ENCODE assay signal across 22 cellular contexts in genomic region chr15:77940548-77940947, GRCh38.
DNase-seq lines count a peak whose midpoint lies in the region; ATAC-seq, FAIRE-seq and TF ChIP-seq lines count a peak whose summit lies in the region.
"Had no signal": no experiment of that assay in that cellular context is flagged by ENCODE, and none has a peak within 500 bp of the region (broad histone marks: within the 10 kb centered on the region; RNA-seq: fewer than 3 reads in every experiment).

No MANE protein-coding gene starts in this region.

- H4K20me1 ChIP-seq in BLaER1, result no peaks in the 10 kb centered on the region
- no peaks in the 10 kb centered on the region for H4K20me1 ChIP-seq in K562 (replicated peaks; ENCODE audit: control insufficient read depth, insufficient read depth, low read length)
- no peaks in the 10 kb centered on the region for H4K20me1 ChIP-seq in H1 (replicated peaks in 1 of 2; ENCODE audit: control insufficient read depth in 1 of 2, insufficient read depth in 2 of 2, low read length in 2 of 2)

- peaks cover 8% of the 10 kb centered on the region for H3K4me1 Mint-ChIP-seq in activated CD8-positive, alpha-beta memory T cell treated with anti-CD3 and anti-CD28 coated beads, Interleukin-2, amount 10 ng/mL, durations not matched to agents 7 days and 5 days

- TF ChIP-seq CTCF in K562 (IDR thresholded peaks at IDR 0.05 in 2 of 3, conservative IDR thresholded peaks at IDR 0.05 in 1 of 3; ENCODE audit: insufficient read depth in 2 of 3, low read depth in 1 of 3, low read length in 3 of 3) (no peak), H1 (IDR thresholded peaks at IDR 0.05; ENCODE audit: control extremely low read depth in 1 of 3, insufficient read depth in 1 of 3, low read depth in 1 of 3, low read length in 3 of 3) (no peak)

- H3K9me3 Mint-ChIP-seq in activated CD8-positive, alpha-beta memory T cell treated with anti-CD3 and anti-CD28 coated beads, Interleukin-2, amount 10 ng/mL, durations not matched to agents 7 days and 5 days (ENCODE audit: low read depth), result no peaks in the 10 kb centered on the region
- H3K9me3 Mint-ChIP-seq: CD4-positive, alpha-beta T cell; CD8-positive, alpha-beta T cell had no signal

- no peak overlapping the region for H3K9ac ChIP-seq in BLaER1
- peak overlapping the region in 1 of 2 experiments; percentile 26; a peak in 1 of 4 replicates for H3K9ac ChIP-seq in K562 (ENCODE audit: insufficient read depth in 1 of 2, low read depth in 2 of 2, low read length in 2 of 2)
- H3K9ac ChIP-seq in H1 (replicated peaks in 1 of 4; ENCODE audit: extremely low read depth in 1 of 4, low read depth in 3 of 4, low read length in 3 of 4), result no peak overlapping the region

- no peak overlapping the region for H2AK5ac ChIP-seq in H1 (ENCODE audit: low read depth, low read length)

- H2BK20ac ChIP-seq in H1 (ENCODE audit: low read length), result no peak overlapping the region

- H3K27ac ChIP-seq in BLaER1, result peak overlapping the region; percentile 66; the same call in 1 of the 2 replicates
- no peak overlapping the region for H3K27ac ChIP-seq in K562 (ENCODE audit: extremely low read depth, low read depth, low read length)
- no peak overlapping the region for H3K27ac ChIP-seq in H1 (ENCODE audit: low read depth, low read length)
- H3K27ac ChIP-seq: 22Rv1, A549, C4-2B had no signal

- peak overlapping the region; percentile 46; the same call in 1 of the 2 replicates for H2BK15ac ChIP-seq in H1 (ENCODE audit: low read length)

- H3K23ac ChIP-seq in H1 (ENCODE audit: insufficient read length), result no peak overlapping the region

- H3K27me3 Mint-ChIP-seq in activated CD8-positive, alpha-beta memory T cell treated with anti-CD3 and anti-CD28 coated beads, Interleukin-2, amount 10 ng/mL, durations not matched to agents 7 days and 5 days, result peaks cover 21% of the 10 kb centered on the region

- H3K36me3 ChIP-seq in BLaER1 (no peaks in the 10 kb centered on the region), K562 (ENCODE audit: control insufficient read depth, insufficient read depth, low read length) (no peaks in the 10 kb centered on the region), H1 (ENCODE audit: control insufficient read depth in 2 of 4, insufficient read depth in 4 of 4, low read length in 3 of 4) (no peaks in the 10 kb centered on the region)

- CTCF ChIA-PET in activated CD8-positive, alpha-beta memory T cell treated with anti-CD3 and anti-CD28 coated beads, Interleukin-2, amount 10 ng/mL, durations not matched to agents 7 days and 5 days (lab: Charles Lee), result interaction anchor here (1.4 kb wide), 1 partner anchor 30 kb away, joined by 4 read pairs; no protein-coding TSS in a partner anchor
- CTCF ChIA-PET in K562 (lab: Yijun Ruan, JAX; ENCODE audit: low intra/inter-chr PET ratio) (no interaction called here), H1 (lab: Charles Lee; ENCODE audit: partially characterized antibody) (interaction anchor here (0.8 to 4.2 kb wide), 5 partner anchors 31 to 70 kb away, joined by 3 to 15 read pairs (median 3); no protein-coding TSS in a partner anchor)

- H3K14ac ChIP-seq in H1 (ENCODE audit: insufficient read length), result no peak overlapping the region

- intact Hi-C loops in K562 (cut with micrococcal nuclease), result no loop called here

- no peak overlapping the region; the same call in 1 of the 2 replicates for H2BK12ac ChIP-seq in H1 (ENCODE audit: low read depth, low read length)

- H2BK120ac ChIP-seq in H1 (replicated peaks; ENCODE audit: low read depth, low read length), result no peak overlapping the region

- 33% methylated on average over 3 of the region's 6 CpGs for whole genome bisulfite sequencing in K562 (ENCODE audit: insufficient coverage, low coverage, missing lambda C conversion rate)
- WGBS in H1 (ENCODE audit: extremely low coverage in 1 of 2, insufficient coverage in 1 of 2, insufficient read length in 1 of 2, insufficient replicate concordance in 2 of 2, low coverage in 1 of 2, low lambda C conversion rate in 2 of 2, missing lambda C conversion rate in 1 of 2), 2 experiments, result 89% methylated on average over 5 of the region's 6 CpGs; no CpG with 5 or more reads in 1 of the 2 experiments

- no peak overlapping the region for H3K56ac ChIP-seq in H1 (replicated peaks; ENCODE audit: insufficient read length, low read depth, low read length)

- H3K4me2 ChIP-seq in BLaER1 (peak overlapping the region; percentile 77), K562 (ENCODE audit: insufficient read depth, low read length) (no peak overlapping the region), H1 (ENCODE audit: insufficient read depth in 1 of 2, low read depth in 2 of 2, low read length in 2 of 2) (no peak overlapping the region)
- H3K4me2 ChIP-seq: A549 had no signal

- no peak overlapping the region for H4K5ac ChIP-seq in H1 (ENCODE audit: insufficient read length, low read depth, low read length)

- peak; percentile 51 for DNase-seq in activated CD8-positive, alpha-beta memory T cell treated with anti-CD3 and anti-CD28 coated beads for 24 hours
- DNase-seq in activated CD8-positive, alpha-beta memory T cell treated with anti-CD3 and anti-CD28 coated beads, Interleukin-2, amount 10 ng/mL, durations not matched to agents 7 days and 5 days, result no peak
- DNase-seq in K562 (ENCODE audit: extremely low read depth in 1 of 4, low spot score in 3 of 4) (no peak), H1 (ENCODE audit: low read depth in 1 of 2, low spot score in 2 of 2) (peak in 1 of 2 experiments; percentile 35), NCI-H1694 (lab: John Stamatoyannopoulos, UW) (no peak)
- no peak for DNase-seq in stimulated activated CD4-positive, alpha-beta T cell treated with anti-CD3 and anti-CD28 coated beads, Interleukin-1b, Interleukin-23, amount 100 ng/mL, for 48 hours
- DNase-seq: AML-193; Caco-2; Calu3; CD4-positive, alpha-beta T cell; CD8-positive, alpha-beta T cell; DMS79 treated with DMSO at 0.1 percent for 48 hours; GDM1 had no signal

- ATAC-seq in activated CD8-positive, alpha-beta memory T cell treated with anti-CD3 and anti-CD28 coated beads, Interleukin-2, amount 10 ng/mL, durations not matched to agents 7 days and 5 days, result no peak
- no peak for ATAC-seq in K562
- ATAC-seq: CD8-positive, alpha-beta T cell; GM12878 had no signal

- H3K4me1 ChIP-seq in BLaER1 (peaks cover 65% of the 10 kb centered on the region), K562 (replicated peaks in 1 of 2; ENCODE audit: control insufficient read depth in 2 of 2, insufficient read depth in 2 of 2, low read length in 2 of 2) (peaks cover 0 to 12% of the 10 kb centered on the region in 2 experiments; a peak in 3 of 5 replicates), H1 (replicated peaks in 1 of 4; ENCODE audit: control insufficient read depth in 3 of 4, insufficient read depth in 4 of 4, low read length in 3 of 4) (peaks cover 2 to 5% (median 3%) of the 10 kb centered on the region in 4 experiments; a peak in 4 of 7 replicates)
- H3K4me1 ChIP-seq: A549, Caco-2 had no signal

- H3K4me3 ChIP-seq in BLaER1 (no peak overlapping the region), K562 (no peak overlapping the region), H1 (ENCODE audit: extremely low read depth in 1 of 4, insufficient read depth in 2 of 4, low read depth in 3 of 4, low read length in 4 of 4) (no peak overlapping the region)
- H3K4me3 ChIP-seq: A549, GM12878 had no signal

- H3K79me1 ChIP-seq in H1 (ENCODE audit: low read depth, low read length), result no peaks in the 10 kb centered on the region

- no peak overlapping the region for H2BK5ac ChIP-seq in H1 (ENCODE audit: low read depth, low read length)

- peaks cover 4% of the 10 kb centered on the region; the same call in 1 of the 2 replicates for H3K23me2 ChIP-seq in H1 (ENCODE audit: low read depth, low read length)

- H3K79me2 ChIP-seq in K562 (ENCODE audit: control insufficient read depth, insufficient read depth, low read length), result no peaks in the 10 kb centered on the region
- H3K79me2 ChIP-seq in H1 (ENCODE audit: control insufficient read depth in 1 of 2, insufficient read depth in 2 of 2, low read length in 2 of 2), result no peaks in the 10 kb centered on the region

- no peak for TF ChIP-seq RAD21 in K562 (CRISPR knock-in tag; conservative IDR thresholded peaks at IDR 0.05 in 1 of 2, IDR thresholded peaks at IDR 0.05 in 1 of 2)
- TF ChIP-seq RAD21 in H1 (IDR thresholded peaks at IDR 0.05 in 1 of 2, conservative IDR thresholded peaks at IDR 0.05 in 1 of 2; ENCODE audit: low read depth in 2 of 2, low read length in 2 of 2), result no peak

- H3K9me1 ChIP-seq in K562 (ENCODE audit: control insufficient read depth, insufficient read depth, low read length), result no peaks in the 10 kb centered on the region

- no peak for FAIRE-seq in K562 (lab: Jason Lieb, UNC)
- FAIRE-seq in H1 (lab: Jason Lieb, UNC), result no peak
- FAIRE-seq: A549, D721Med, GM12878, GM12892, GM18507 had no signal

- H3K4ac ChIP-seq in H1 (replicated peaks; ENCODE audit: insufficient read length, low read depth, low read length), result no peak overlapping the region

- H2AFZ ChIP-seq in K562 (ENCODE audit: low read depth, low read length), result no peak overlapping the region
- no peak overlapping the region for H2AFZ ChIP-seq in H1 (ENCODE audit: low read length)

- H3K4me3 Mint-ChIP-seq in activated CD8-positive, alpha-beta memory T cell treated with anti-CD3 and anti-CD28 coated beads, Interleukin-2, amount 10 ng/mL, durations not matched to agents 7 days and 5 days, result no peak overlapping the region
- H3K4me3 Mint-ChIP-seq: B cell; CD4-positive, alpha-beta T cell; CD8-positive, alpha-beta T cell had no signal

- no peak overlapping the region for H4K91ac ChIP-seq in H1 (replicated peaks; ENCODE audit: insufficient read length, low read length)

- H3K27ac Mint-ChIP-seq in activated CD8-positive, alpha-beta memory T cell treated with anti-CD3 and anti-CD28 coated beads, Interleukin-2, amount 10 ng/mL, durations not matched to agents 7 days and 5 days, result no peak overlapping the region
- H3K27ac Mint-ChIP-seq: B cell; CD4-positive, alpha-beta T cell; CD8-positive, alpha-beta T cell had no signal

- TF ChIP-seq POLR2A in K562 (conservative IDR thresholded peaks at IDR 0.05) (no peak), H1 (IDR thresholded peaks at IDR 0.05; ENCODE audit: control extremely low read depth in 1 of 2, low read depth in 2 of 2, low read length in 2 of 2) (no peak)

- no peaks in the 10 kb centered on the region for H3K36me3 Mint-ChIP-seq in activated CD8-positive, alpha-beta memory T cell treated with anti-CD3 and anti-CD28 coated beads, Interleukin-2, amount 10 ng/mL, durations not matched to agents 7 days and 5 days
- H3K36me3 Mint-ChIP-seq: CD8-positive, alpha-beta T cell had no signal

- TF ChIP-seq EP300 in K562 (IDR thresholded peaks at IDR 0.05; ENCODE audit: low read length), result no peak
- no peak for TF ChIP-seq EP300 in H1 (IDR thresholded peaks at IDR 0.05; ENCODE audit: borderline replicate concordance in 1 of 2, low read depth in 2 of 2, low read length in 2 of 2)

- in situ Hi-C loops in K562 (cut with MboI), result no loop called here

- no peak overlapping the region for H3K18ac ChIP-seq in H1 (ENCODE audit: extremely low read depth, low read length)

- POLR2A ChIA-PET in K562 (lab: Yijun Ruan, JAX) (no interaction called here), H1 (lab: Charles Lee; ENCODE audit: partially characterized antibody) (no interaction called here)

- no peaks in the 10 kb centered on the region for H3K27me3 ChIP-seq in BLaER1
- H3K27me3 ChIP-seq in K562 (ENCODE audit: control insufficient read depth in 2 of 2, insufficient read depth in 2 of 2, low read length in 2 of 2), result no peaks in the 10 kb centered on the region
- peaks cover 0 to 5% (median 0%) of the 10 kb centered on the region in 4 experiments; a peak in 2 of 7 replicates for H3K27me3 ChIP-seq in H1 (replicated peaks in 1 of 4; ENCODE audit: control insufficient read depth in 3 of 4, extremely low read depth in 1 of 4, insufficient read depth in 3 of 4, low read length in 3 of 4)

- no TSS peak for BruUV-seq in K562 (replicated peaks; lab: Mats Ljungman, UMichigan)

- H4K8ac ChIP-seq in H1 (ENCODE audit: extremely low read depth, insufficient read depth, low read length), result peak overlapping the region; percentile 71

- H3K9me3 ChIP-seq in BLaER1, result no peaks in the 10 kb centered on the region
- H3K9me3 ChIP-seq in K562 (replicated peaks; ENCODE audit: control insufficient read depth, insufficient read depth, low read depth, low read length), result no peaks in the 10 kb centered on the region
- no peaks in the 10 kb centered on the region for H3K9me3 ChIP-seq in H1 (ENCODE audit: insufficient read depth in 2 of 2, low read depth in 1 of 2, low read length in 1 of 2)
- H3K9me3 ChIP-seq: A549, Caco-2 had no signal
